In the genomic region with DNA sequence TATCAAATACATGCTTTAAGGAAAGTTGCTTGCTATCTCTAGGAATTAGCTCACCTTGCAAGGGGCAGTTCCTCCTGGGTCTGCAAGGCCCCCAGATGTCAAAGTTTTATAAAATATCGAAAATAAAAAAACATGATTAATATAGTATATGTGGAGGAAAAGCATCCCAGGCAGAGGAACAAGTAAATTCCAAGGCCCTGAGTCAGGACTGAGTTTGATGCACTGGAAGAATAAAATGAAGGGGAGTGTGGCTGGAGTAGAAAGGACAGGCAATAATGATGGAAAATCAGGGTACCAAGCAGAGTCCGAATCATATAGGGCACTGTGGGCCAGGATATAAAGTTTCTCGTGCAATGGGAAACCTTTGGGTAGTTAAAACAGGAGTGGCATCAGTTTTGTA, we compare ENCODE assay signal across 26 cellular contexts.
A peak's percentile ranks its signal among the peaks of the same experiment; 100 is the strongest.
DNase-seq lines count a peak whose midpoint lies in the region; ATAC-seq and TF ChIP-seq lines count a peak whose summit lies in the region.
"Had no signal": no experiment of that assay in that cellular context is flagged by ENCODE, and none has a peak within 500 bp of the region (broad histone marks: within the 10 kb centered on the region; RNA-seq: fewer than 3 reads in every experiment).

No MANE protein-coding gene starts in this region.

- H2AFZ ChIP-seq in PC-9 = no peak overlapping the region
- H2AFZ ChIP-seq: parathyroid adenoma had no signal

- H3K36me3 Mint-ChIP-seq in osteocyte (ENCODE audit: unreplicated experiment) = no peaks in the 10 kb centered on the region
- H3K36me3 Mint-ChIP-seq: activated naive CD4-positive, alpha-beta T cell treated with anti-CD3 and anti-CD28 coated beads, Interleukin-2, amount 10 ng/mL, durations not matched to agents 7 days and 5 days; CD14-positive monocyte; naive thymus-derived CD8-positive, alpha-beta T cell had no signal

- 0 out of 2 replicates have a peak overlapping the region, but pooled peaks have one; percentile 15 for H3K4me2 ChIP-seq in PC-9

- H3K4me3 ChIP-seq in AG10803 (ENCODE audit: low read length) (no peak overlapping the region), PC-9 (no peak overlapping the region), choroid plexus epithelial cell (ENCODE audit: low read depth, low read length) (no peak overlapping the region)
- H3K4me3 ChIP-seq: ascending aorta, MG63, Peyer's patch, right lobe of liver had no signal

- BruUV-seq in PC-9 (replicated peaks; lab: Mats Ljungman, UMichigan) = no TSS peak

- no peak overlapping the region for H3K4me3 Mint-ChIP-seq in osteocyte (ENCODE audit: unreplicated experiment)
- H3K4me3 Mint-ChIP-seq: activated CD8-positive, alpha-beta T cell treated with anti-CD3 and anti-CD28 coated beads for 36 hours; activated naive CD4-positive, alpha-beta T cell treated with anti-CD3 and anti-CD28 coated beads, Interleukin-2, amount 10 ng/mL, durations not matched to agents 7 days and 5 days; CD14-positive monocyte; endodermal cell; naive thymus-derived CD8-positive, alpha-beta T cell had no signal

- H4K20me1 ChIP-seq in PC-9 (ENCODE audit: insufficient read depth) = no peaks in the 10 kb centered on the region

- no peak for TF ChIP-seq CTCF in AG10803 (conservative IDR thresholded peaks at IDR 0.05; ENCODE audit: low read length)
- no peak for TF ChIP-seq CTCF in PC-9 (conservative IDR thresholded peaks at IDR 0.05)
- TF ChIP-seq CTCF in choroid plexus epithelial cell (conservative IDR thresholded peaks at IDR 0.05; ENCODE audit: low read depth, low read length) = no peak
- no peak for TF ChIP-seq CTCF in osteocyte (IDR thresholded peaks at IDR 0.05)

- H3K9me2 ChIP-seq in PC-9 (ENCODE audit: insufficient read depth) = no peaks in the 10 kb centered on the region

- H3K27me3 Mint-ChIP-seq in osteocyte (ENCODE audit: unreplicated experiment) = peaks cover 7% of the 10 kb centered on the region
- H3K27me3 Mint-ChIP-seq: activated CD8-positive, alpha-beta T cell treated with anti-CD3 and anti-CD28 coated beads for 36 hours had no signal

- CTCF ChIA-PET in PC-9 (lab: Charles Lee) = no interaction called here

- no peaks in the 10 kb centered on the region for H3K9me3 Mint-ChIP-seq in osteocyte (ENCODE audit: unreplicated experiment)
- H3K9me3 Mint-ChIP-seq: activated CD8-positive, alpha-beta T cell treated with anti-CD3 and anti-CD28 coated beads for 36 hours; activated naive CD4-positive, alpha-beta T cell treated with anti-CD3 and anti-CD28 coated beads, Interleukin-2, amount 10 ng/mL, durations not matched to agents 7 days and 5 days; CD14-positive monocyte; endodermal cell; naive thymus-derived CD8-positive, alpha-beta T cell had no signal

- H3K27me3 ChIP-seq in PC-9 (ENCODE audit: insufficient read depth, low read depth) = no peaks in the 10 kb centered on the region
- H3K27me3 ChIP-seq: ascending aorta, MG63, Peyer's patch, right lobe of liver had no signal

- peaks cover 23% of the 10 kb centered on the region for H3K4me1 Mint-ChIP-seq in osteocyte (ENCODE audit: unreplicated experiment)
- H3K4me1 Mint-ChIP-seq: activated naive CD4-positive, alpha-beta T cell treated with anti-CD3 and anti-CD28 coated beads, Interleukin-2, amount 10 ng/mL, durations not matched to agents 7 days and 5 days had no signal

- H3K27ac ChIP-seq in PC-9 = no peak overlapping the region
- H3K27ac ChIP-seq: ascending aorta, parathyroid adenoma, Peyer's patch, right lobe of liver had no signal

- H3K4me1 ChIP-seq in PC-9 (replicated peaks; ENCODE audit: insufficient read depth) = peaks cover 67% of the 10 kb centered on the region

- POLR2A ChIA-PET in PC-9 (lab: Charles Lee; ENCODE audit: unreplicated experiment) = no interaction called here

- no peaks in the 10 kb centered on the region for H3K36me3 ChIP-seq in PC-9 (ENCODE audit: low read depth)
- H3K36me3 ChIP-seq: ascending aorta, MG63, Peyer's patch, right lobe of liver had no signal

- ATAC-seq in HG03565 (IDR thresholded peaks at IDR 0.05; ENCODE audit: unreplicated experiment) = no peak
- ATAC-seq: activated CD8-positive, alpha-beta T cell treated with anti-CD3 and anti-CD28 coated beads for 36 hours; naive thymus-derived CD8-positive, alpha-beta T cell; right lobe of liver had no signal

- DNase-seq in AG10803 (ENCODE audit: low read depth) (peak; percentile 58), PC-9 (no peak), choroid plexus epithelial cell (ENCODE audit: low read depth) (peak; percentile 66), kidney tubule cell (ENCODE audit: low spot score) (peak; percentile 13), putamen (ENCODE audit: low spot score) (no peak), NCI-H2107 (lab: John Stamatoyannopoulos, UW) (no peak), osteocyte (ENCODE audit: extremely low spot score, unreplicated experiment) (no peak)
- DNase-seq: activated CD4-positive, CD25-positive, alpha-beta regulatory T cell; activated CD8-positive, alpha-beta T cell treated with anti-CD3 and anti-CD28 coated beads for 36 hours; activated naive CD4-positive, alpha-beta T cell treated with anti-CD3 and anti-CD28 coated beads, Interleukin-2, amount 10 ng/mL, durations not matched to agents 7 days and 5 days; endodermal cell; foreskin melanocyte; GDM1; hypothalamus; mesenchymal stem cell; MG63; naive thymus-derived CD8-positive, alpha-beta T cell; NCI-H146; NCI-H82; Peyer's patch; right lobe of liver; substantia nigra had no signal

- no peaks in the 10 kb centered on the region for H3K9me3 ChIP-seq in PC-9 (ENCODE audit: insufficient read depth, low read depth)
- H3K9me3 ChIP-seq: ascending aorta, MG63, Peyer's patch, right lobe of liver had no signal

- intact Hi-C loops in PC-9 (cut with micrococcal nuclease; ENCODE audit: unreplicated experiment) = no loop called here

- no peaks in the 10 kb centered on the region for H3K79me2 ChIP-seq in PC-9 (ENCODE audit: low read depth)
- H3K79me2 ChIP-seq: parathyroid adenoma had no signal

- H3F3A ChIP-seq in PC-9 (ENCODE audit: insufficient read depth, low read depth) = peaks cover 38% of the 10 kb centered on the region

- no peak overlapping the region for H3K27ac Mint-ChIP-seq in osteocyte (ENCODE audit: unreplicated experiment)
- H3K27ac Mint-ChIP-seq: activated CD8-positive, alpha-beta T cell treated with anti-CD3 and anti-CD28 coated beads for 36 hours; activated naive CD4-positive, alpha-beta T cell treated with anti-CD3 and anti-CD28 coated beads, Interleukin-2, amount 10 ng/mL, durations not matched to agents 7 days and 5 days; CD14-positive monocyte; endodermal cell; naive thymus-derived CD8-positive, alpha-beta T cell had no signal

Comparison
In these comparisons a context has a peak if more than half of its experiments do, and no peak if none do; other contexts are left out.
1. DNase-seq: peak in AG10803 (single experiment), choroid plexus epithelial cell (single experiment) and kidney tubule cell (single experiment); none in PC-9 (0 of 2), putamen (single experiment), NCI-H2107 (single experiment) and osteocyte (single experiment).